Comparison of ENCODE assay signal across 8 cellular contexts in genomic region chr19:530133-531008, GRCh38. TPM values are rescaled to one million over a fixed set of nuclear protein-coding genes. Genes with fewer than 3 reads are reported as not detected.
DNase-seq lines count a peak whose midpoint lies in the region; ATAC-seq, FAIRE-seq and TF ChIP-seq lines count a peak whose summit lies in the region.

No MANE protein-coding gene starts in this region.

- peaks cover 5% of the 10 kb centered on the region in 2 donors for H3K36me3 ChIP-seq in ascending aorta
- peaks cover 0 to 1% of the 10 kb centered on the region in 2 donors for H3K36me3 ChIP-seq in left lung
- no peaks in the 10 kb centered on the region for H3K36me3 ChIP-seq in testis (ENCODE audit: low read depth, missing control alignments)

- peaks cover 2% of the 10 kb centered on the region for H3K36me3 Mint-ChIP-seq in activated CD4-positive, alpha-beta T cell treated with anti-CD3 and anti-CD28 coated beads, Interleukin-2, amount 10 ng/mL, durations not matched to agents 7 days and 5 days (ENCODE audit: low read depth)

- H3K9me3 Mint-ChIP-seq in activated CD4-positive, alpha-beta T cell treated with anti-CD3 and anti-CD28 coated beads, Interleukin-2, amount 10 ng/mL, durations not matched to agents 7 days and 5 days = no peaks in the 10 kb centered on the region

- DNase-seq in activated CD4-positive, alpha-beta T cell treated with anti-CD3 and anti-CD28 coated beads, Interleukin-2, amount 10 ng/mL, durations not matched to agents 7 days and 5 days = no peak
- DNase-seq in activated CD4-positive, alpha-beta T cell treated with anti-CD3 and anti-CD28 coated beads, Interleukin-2, amount 50 U/mL, for 4 hours = no peak
- no peak for DNase-seq in ascending aorta (ENCODE audit: low spot score in 2 of 2)
- DNase-seq in left lung = peak in 1 of 2 donors; percentile 79
- DNase-seq in testis = no peak
- no peak for DNase-seq in frontal cortex (ENCODE audit: low spot score in 2 of 2)
- no peak for DNase-seq in NCI-H2171 treated with DMSO at 0.1 percent for 48 hours (lab: John Stamatoyannopoulos, UW)
- DNase-seq in glomerular visceral epithelial cell (ENCODE audit: extremely low spot score) = no peak

- H3K9me3 ChIP-seq in ascending aorta (no peaks in the 10 kb centered on the region), left lung (no peaks in the 10 kb centered on the region), testis (no peaks in the 10 kb centered on the region)

- FAIRE-seq in frontal cortex (lab: Jason Lieb, UNC) = no peak

- H3K27ac ChIP-seq in ascending aorta (peak overlapping the region; percentile 88 to 95), left lung (peak overlapping the region; percentile 92 to 94), testis (peak overlapping the region; percentile 79 to 95)

- POLR2A ChIA-PET in activated CD4-positive, alpha-beta T cell treated with anti-CD3 and anti-CD28 coated beads, Interleukin-2, amount 10 ng/mL, durations not matched to agents 7 days and 5 days (lab: Charles Lee) = interaction anchor here (2.5 kb wide), 1 partner anchor 20 kb away, joined by 8 read pairs; no protein-coding TSS in a partner anchor

- TF ChIP-seq CTCF in ascending aorta (IDR thresholded peaks at IDR 0.05) (no peak), left lung (IDR thresholded peaks at IDR 0.05) (no peak), testis (IDR thresholded peaks at IDR 0.05) (no peak)

- H3K4me3 ChIP-seq in ascending aorta (peak overlapping the region; percentile 91 to 99), left lung (peak overlapping the region; percentile 79 to 97), testis (peak overlapping the region; percentile 84 to 98)

- no peak for ATAC-seq in left lung

- peaks cover 16 to 21% of the 10 kb centered on the region in 2 donors for H3K4me1 ChIP-seq in ascending aorta
- peaks cover 14 to 25% of the 10 kb centered on the region in 2 donors for H3K4me1 ChIP-seq in left lung
- H3K4me1 ChIP-seq in testis = peaks cover 13% of the 10 kb centered on the region

- peaks cover 8% of the 10 kb centered on the region for H3K27me3 Mint-ChIP-seq in activated CD4-positive, alpha-beta T cell treated with anti-CD3 and anti-CD28 coated beads, Interleukin-2, amount 10 ng/mL, durations not matched to agents 7 days and 5 days

- H3K27me3 ChIP-seq in ascending aorta (no peaks in the 10 kb centered on the region), left lung (peaks cover 0 to 14% of the 10 kb centered on the region in 2 donors), testis (no peaks in the 10 kb centered on the region)

- no peak for TF ChIP-seq POLR2A in testis (IDR thresholded peaks at IDR 0.05)

- intact Hi-C loops in ascending aorta (cut with DNase I) (loop anchor here (1.0 to 2.0 kb wide), 3 partner anchors 23 to 266 kb away; partner anchors contain the start of genes BSG, PTBP1 and TPGS1), left lung (cut with DNase I) (no loop called here), testis (cut with DNase I; ENCODE audit: low total_unique reads) (no loop called here)

- 43 to 52% methylated on average over 23 to 34 of the region's 38 CpGs for WGBS in testis, 2 donors

- peak overlapping the region; percentile 87 for H3K27ac Mint-ChIP-seq in activated CD4-positive, alpha-beta T cell treated with anti-CD3 and anti-CD28 coated beads, Interleukin-2, amount 10 ng/mL, durations not matched to agents 7 days and 5 days

- peak overlapping the region; percentile 77 for H3K4me3 Mint-ChIP-seq in activated CD4-positive, alpha-beta T cell treated with anti-CD3 and anti-CD28 coated beads, Interleukin-2, amount 10 ng/mL, durations not matched to agents 7 days and 5 days

- H3K4me1 Mint-ChIP-seq in activated CD4-positive, alpha-beta T cell treated with anti-CD3 and anti-CD28 coated beads, Interleukin-2, amount 10 ng/mL, durations not matched to agents 7 days and 5 days = peaks cover 22% of the 10 kb centered on the region

- CTCF ChIA-PET in activated CD4-positive, alpha-beta T cell treated with anti-CD3 and anti-CD28 coated beads, Interleukin-2, amount 10 ng/mL, durations not matched to agents 7 days and 5 days (lab: Charles Lee) = interaction anchor here (1.0 to 5.0 kb wide), 4 partner anchors 8 to 24 kb away, joined by 4 to 47 read pairs (median 12); partner anchors contain the start of gene TPGS1

RNA-seq across cellular contexts. Expression of gene CDC34, which starts 1.2 kb away (rescaled TPM):
- total RNA-seq in activated CD4-positive, alpha-beta T cell treated with anti-CD3 and anti-CD28 coated beads, Interleukin-2, amount 10 ng/mL, durations not matched to agents 7 days and 5 days = 10 to 100 TPM; 43.7 to 50.8 TPM
- total RNA-seq in ascending aorta = 124 TPM
- total RNA-seq in left lung = 10 to 100 TPM; 50.9 to 55.5 TPM
- 100 to 1,000 TPM; 205 to 249 TPM for total RNA-seq in testis
- 149 TPM for polyA plus RNA-seq in testis (ENCODE audit: insufficient read depth, low read depth, low replicate concordance)
- 55.4 TPM for total RNA-seq in frontal cortex

RNA-seq across cellular contexts. Expression of gene GZMM, which starts 13.5 kb away (rescaled TPM):
- total RNA-seq in activated CD4-positive, alpha-beta T cell treated with anti-CD3 and anti-CD28 coated beads, Interleukin-2, amount 10 ng/mL, durations not matched to agents 7 days and 5 days = 10 to 100 TPM; 44.5 to 47.4 TPM
- total RNA-seq in ascending aorta (not detected), left lung (1 to 10 TPM; 1.4 TPM), testis (1 to 10 TPM in 1 of 2 donors, under 1 TPM in 1; 0.31 to 1.4 TPM), frontal cortex (0.41 TPM)
- 2.2 TPM for polyA plus RNA-seq in testis (ENCODE audit: insufficient read depth, low read depth, low replicate concordance)

RNA-seq across cellular contexts. Expression of gene TPGS1, which starts 23.1 kb away (rescaled TPM):
- total RNA-seq in activated CD4-positive, alpha-beta T cell treated with anti-CD3 and anti-CD28 coated beads, Interleukin-2, amount 10 ng/mL, durations not matched to agents 7 days and 5 days = 10 to 100 TPM; 21.6 to 27.1 TPM
- total RNA-seq in ascending aorta = 89.2 TPM
- 10 to 100 TPM; 18.0 to 18.2 TPM for total RNA-seq in left lung
- total RNA-seq in testis = 100 to 1,000 TPM in 1 of 2 donors, 10 to 100 TPM in 1; 98.5 to 104 TPM
- polyA plus RNA-seq in testis (ENCODE audit: insufficient read depth, low read depth, low replicate concordance) = 5.4 TPM
- 26.1 TPM for total RNA-seq in frontal cortex

RNA-seq across cellular contexts. Expression of gene MADCAM1, which starts 34.1 kb away (rescaled TPM):
- under 1 TPM in 1 of 2 experiments, not detected in 1; 0.15 TPM for total RNA-seq in activated CD4-positive, alpha-beta T cell treated with anti-CD3 and anti-CD28 coated beads, Interleukin-2, amount 10 ng/mL, durations not matched to agents 7 days and 5 days
- total RNA-seq in ascending aorta = not detected
- under 1 TPM in 1 of 2 donors, not detected in 1; 0.52 TPM for total RNA-seq in left lung
- 1 to 10 TPM; 2.2 to 2.3 TPM for total RNA-seq in testis
- polyA plus RNA-seq in testis (ENCODE audit: insufficient read depth, low read depth, low replicate concordance) = 1.6 TPM
- 1.2 TPM for total RNA-seq in frontal cortex

RNA-seq across cellular contexts. Expression of gene BSG, which starts 42.0 kb away (rescaled TPM):
- 100 to 1,000 TPM; 233 TPM for total RNA-seq in activated CD4-positive, alpha-beta T cell treated with anti-CD3 and anti-CD28 coated beads, Interleukin-2, amount 10 ng/mL, durations not matched to agents 7 days and 5 days
- 647 TPM for total RNA-seq in ascending aorta
- total RNA-seq in left lung = 100 to 1,000 TPM; 339 to 457 TPM
- total RNA-seq in testis = 1,000 to 10,000 TPM; 1,391 to 1,458 TPM
- polyA plus RNA-seq in testis (ENCODE audit: insufficient read depth, low read depth, low replicate concordance) = 870 TPM
- total RNA-seq in frontal cortex = 114 TPM

Comparison
In these comparisons a context has a peak if more than half of its experiments do, and no peak if none do; other contexts are left out.
1. RNA of gene GZMM, which starts 13.5 kb away (total RNA-seq): 44.5 to 47.4 TPM in activated CD4-positive, alpha-beta T cell treated with anti-CD3 and anti-CD28 coated beads, Interleukin-2, amount 10 ng/mL, durations not matched to agents 7 days and 5 days; 1.4 TPM in left lung, 0.31 to 1.4 TPM in testis, 0.41 TPM in frontal cortex (single experiment) and not detected in ascending aorta (single experiment); every median in the first group is over 10 times any median in the second.
2. Peak in every context shown above with its lines, with median percentiles within 50 percentile points of each other: H3K27ac ChIP-seq and H3K4me3 ChIP-seq.